ENCODE assay signal across 9 cellular contexts in the genomic region with DNA sequence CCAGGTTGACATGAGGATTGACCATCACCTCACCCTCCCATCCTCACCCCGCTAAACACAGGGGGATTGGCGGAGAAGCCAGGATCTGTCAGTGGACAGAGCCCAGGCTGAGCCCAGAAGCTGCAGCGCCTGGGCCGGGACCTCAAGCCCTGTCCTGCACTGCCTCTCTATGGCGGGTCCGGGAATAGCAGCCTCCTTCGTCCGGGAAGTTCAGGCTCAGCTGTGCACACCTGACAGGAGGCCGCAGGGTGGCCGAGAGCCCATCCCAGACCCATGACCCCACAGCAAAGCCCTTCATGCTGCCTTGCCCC.
DNase-seq lines count a peak whose midpoint lies in the region; ATAC-seq, FAIRE-seq and TF ChIP-seq lines count a peak whose summit lies in the region.
"Had no signal": no experiment of that assay in that cellular context is flagged by ENCODE, and none has a peak within 500 bp of the region (broad histone marks: within the 10 kb centered on the region; RNA-seq: fewer than 3 reads in every experiment).

No MANE protein-coding gene starts in this region.

- no peak overlapping the region for H3K4me3 ChIP-seq in H1 (ENCODE audit: extremely low read depth in 1 of 4, insufficient read depth in 2 of 4, low read depth in 3 of 4, low read length in 4 of 4)

- no peak overlapping the region for H3K14ac ChIP-seq in H1 (ENCODE audit: insufficient read length)

- H3K9me3 ChIP-seq in H1 (ENCODE audit: insufficient read depth in 2 of 2, low read depth in 1 of 2, low read length in 1 of 2) = 0 out of 4 replicates have a peak, but pooled peaks cover 0 to 2% of the 10 kb centered on the region in 2 experiments

- H3K4me1 Mint-ChIP-seq in T-helper 2 cell treated with Interferon-gamma antibody and Interleukin-4, amounts not matched to agents 5 μg/mL and 100 μg/mL, for 36 hours (ENCODE audit: low read depth) = no peaks in the 10 kb centered on the region
- H3K4me1 Mint-ChIP-seq in stimulated activated effector memory CD8-positive, alpha-beta T cell treated with anti-CD3 and anti-CD28 coated beads, Interleukin-12 subunit alpha, Interleukin-12 subunit beta, amount 100 ng/mL, for 72 hours = peaks cover 14% of the 10 kb centered on the region

- no peak overlapping the region for H4K91ac ChIP-seq in H1 (replicated peaks; ENCODE audit: insufficient read length, low read length)

- no peak overlapping the region for H3K56ac ChIP-seq in H1 (replicated peaks; ENCODE audit: insufficient read length, low read depth, low read length)

- H3K9ac ChIP-seq in H1 (replicated peaks in 1 of 4; ENCODE audit: extremely low read depth in 1 of 4, low read depth in 3 of 4, low read length in 3 of 4) = no peak overlapping the region

- no peaks in the 10 kb centered on the region for H3K9me3 Mint-ChIP-seq in T-helper 2 cell treated with Interferon-gamma antibody and Interleukin-4, amounts not matched to agents 5 μg/mL and 100 μg/mL, for 36 hours
- peaks cover 4% of the 10 kb centered on the region for H3K9me3 Mint-ChIP-seq in stimulated activated effector memory CD8-positive, alpha-beta T cell treated with anti-CD3 and anti-CD28 coated beads, Interleukin-12 subunit alpha, Interleukin-12 subunit beta, amount 100 ng/mL, for 72 hours

- POLR2A ChIA-PET in H1 (lab: Charles Lee; ENCODE audit: partially characterized antibody) = interaction anchor here (1.0 kb wide), 1 partner anchor 217 kb away, joined by 3 read pairs; no protein-coding TSS in a partner anchor

- H2BK15ac ChIP-seq in H1 (ENCODE audit: low read length) = no peak overlapping the region

- 24% methylated on average over 10 of the region's 10 CpGs; no CpG with 5 or more reads in 1 of the 2 experiments for WGBS in H1 (ENCODE audit: extremely low coverage in 1 of 2, insufficient coverage in 1 of 2, insufficient read length in 1 of 2, insufficient replicate concordance in 2 of 2, low coverage in 1 of 2, low lambda C conversion rate in 2 of 2, missing lambda C conversion rate in 1 of 2), 2 experiments

- H2BK12ac ChIP-seq in H1 (ENCODE audit: low read depth, low read length) = no peak overlapping the region

- H3K27ac ChIP-seq in H1 (ENCODE audit: low read depth, low read length) = no peak overlapping the region

- DNase-seq in DMS79 (lab: John Stamatoyannopoulos, UW) = peak; percentile 74
- DNase-seq in NCI-H1048 (lab: John Stamatoyannopoulos, UW) = peak; percentile 6
- DNase-seq in T-helper 2 cell treated with Interferon-gamma antibody and Interleukin-4, amounts not matched to agents 5 μg/mL and 100 μg/mL, for 36 hours (ENCODE audit: low spot score) = peak; percentile 20
- peak; percentile 64 to 98 for DNase-seq in H1 (ENCODE audit: low read depth in 1 of 2, low spot score in 2 of 2)
- peak; percentile 65 for DNase-seq in medulla oblongata (ENCODE audit: extremely low spot score)
- peak; percentile 38 to 81 for DNase-seq in stimulated activated effector memory CD8-positive, alpha-beta T cell treated with anti-CD3 and anti-CD28 coated beads, Interleukin-12 subunit alpha, Interleukin-12 subunit beta, amount 100 ng/mL, for 72 hours (ENCODE audit: low spot score in 2 of 2)
- no peak for DNase-seq in GOT3 (lab: John Stamatoyannopoulos, UW)

- peak; percentile 55 for FAIRE-seq in H1 (lab: Jason Lieb, UNC)
- FAIRE-seq: TTC549 had no signal

- no peaks in the 10 kb centered on the region for H3K36me3 ChIP-seq in H1 (ENCODE audit: control insufficient read depth in 2 of 4, insufficient read depth in 4 of 4, low read length in 3 of 4)

- no peak overlapping the region for H2BK20ac ChIP-seq in H1 (ENCODE audit: low read length)

- H4K20me1 ChIP-seq in H1 (replicated peaks in 1 of 2; ENCODE audit: control insufficient read depth in 1 of 2, insufficient read depth in 2 of 2, low read length in 2 of 2) = no peaks in the 10 kb centered on the region

- H3K79me1 ChIP-seq in H1 (ENCODE audit: low read depth, low read length) = no peaks in the 10 kb centered on the region

- H3K27ac Mint-ChIP-seq in T-helper 2 cell treated with Interferon-gamma antibody and Interleukin-4, amounts not matched to agents 5 μg/mL and 100 μg/mL, for 36 hours = no peak overlapping the region
- H3K27ac Mint-ChIP-seq in stimulated activated effector memory CD8-positive, alpha-beta T cell treated with anti-CD3 and anti-CD28 coated beads, Interleukin-12 subunit alpha, Interleukin-12 subunit beta, amount 100 ng/mL, for 72 hours = no peak overlapping the region

- peak; percentile 100 for TF ChIP-seq RAD21 in H1 (IDR thresholded peaks at IDR 0.05 in 1 of 2, conservative IDR thresholded peaks at IDR 0.05 in 1 of 2; ENCODE audit: low read depth in 2 of 2, low read length in 2 of 2)

- H3K27me3 Mint-ChIP-seq in T-helper 2 cell treated with Interferon-gamma antibody and Interleukin-4, amounts not matched to agents 5 μg/mL and 100 μg/mL, for 36 hours (ENCODE audit: low read depth) = peaks cover 8% of the 10 kb centered on the region

- H3K23ac ChIP-seq in H1 (ENCODE audit: insufficient read length) = no peak overlapping the region

- H2BK5ac ChIP-seq in H1 (ENCODE audit: low read depth, low read length) = no peak overlapping the region

- TF ChIP-seq POLR2A in H1 (IDR thresholded peaks at IDR 0.05; ENCODE audit: control extremely low read depth in 1 of 2, low read depth in 2 of 2, low read length in 2 of 2) = no peak

- CTCF ChIA-PET in H1 (lab: Charles Lee; ENCODE audit: partially characterized antibody) = interaction anchor here (0.6 to 5.2 kb wide), 76 partner anchors 9 to 970 kb away, joined by 3 to 51 read pairs (median 4); partner anchors contain the start of genes SOX1 and SPACA7

- TF ChIP-seq CTCF in H1 (IDR thresholded peaks at IDR 0.05; ENCODE audit: control extremely low read depth in 1 of 3, insufficient read depth in 1 of 3, low read depth in 1 of 3, low read length in 3 of 3) = peak in 2 of 3 experiments; percentile 94 to 99; a peak in 3 of 4 replicates

- H3K4me1 ChIP-seq in H1 (replicated peaks in 1 of 4; ENCODE audit: control insufficient read depth in 3 of 4, insufficient read depth in 4 of 4, low read length in 3 of 4) = peaks cover 0 to 4% (median 1%) of the 10 kb centered on the region in 4 experiments; a peak in 2 of 7 replicates

- H4K5ac ChIP-seq in H1 (ENCODE audit: insufficient read length, low read depth, low read length) = no peak overlapping the region

- H3K79me2 ChIP-seq in H1 (ENCODE audit: control insufficient read depth in 1 of 2, insufficient read depth in 2 of 2, low read length in 2 of 2) = no peaks in the 10 kb centered on the region

- H3K18ac ChIP-seq in H1 (ENCODE audit: extremely low read depth, low read length) = no peak overlapping the region

- no peak overlapping the region for H3K4me3 Mint-ChIP-seq in T-helper 2 cell treated with Interferon-gamma antibody and Interleukin-4, amounts not matched to agents 5 μg/mL and 100 μg/mL, for 36 hours
- H3K4me3 Mint-ChIP-seq in stimulated activated effector memory CD8-positive, alpha-beta T cell treated with anti-CD3 and anti-CD28 coated beads, Interleukin-12 subunit alpha, Interleukin-12 subunit beta, amount 100 ng/mL, for 72 hours = no peak overlapping the region

- H3K4ac ChIP-seq in H1 (replicated peaks; ENCODE audit: insufficient read length, low read depth, low read length) = no peak overlapping the region

- no peak overlapping the region for H2BK120ac ChIP-seq in H1 (replicated peaks; ENCODE audit: low read depth, low read length)

- H2AFZ ChIP-seq in H1 (ENCODE audit: low read length) = no peak overlapping the region

- H2AK5ac ChIP-seq in H1 (ENCODE audit: low read depth, low read length) = no peak overlapping the region

- no peaks in the 10 kb centered on the region for H3K23me2 ChIP-seq in H1 (ENCODE audit: low read depth, low read length)

- no peak overlapping the region for H3K4me2 ChIP-seq in H1 (ENCODE audit: insufficient read depth in 1 of 2, low read depth in 2 of 2, low read length in 2 of 2)

- H3K27me3 ChIP-seq in H1 (replicated peaks in 1 of 4; ENCODE audit: control insufficient read depth in 3 of 4, extremely low read depth in 1 of 4, insufficient read depth in 3 of 4, low read length in 3 of 4) = peaks cover 0 to 3% (median under 1%) of the 10 kb centered on the region in 4 experiments; a peak in 3 of 7 replicates

- H3K36me3 Mint-ChIP-seq in T-helper 2 cell treated with Interferon-gamma antibody and Interleukin-4, amounts not matched to agents 5 μg/mL and 100 μg/mL, for 36 hours (ENCODE audit: low read depth) = no peaks in the 10 kb centered on the region
- H3K36me3 Mint-ChIP-seq in stimulated activated effector memory CD8-positive, alpha-beta T cell treated with anti-CD3 and anti-CD28 coated beads, Interleukin-12 subunit alpha, Interleukin-12 subunit beta, amount 100 ng/mL, for 72 hours = no peaks in the 10 kb centered on the region

- no peak overlapping the region for H4K8ac ChIP-seq in H1 (ENCODE audit: extremely low read depth, insufficient read depth, low read length)

- no peak for TF ChIP-seq EP300 in H1 (IDR thresholded peaks at IDR 0.05; ENCODE audit: borderline replicate concordance in 1 of 2, low read depth in 2 of 2, low read length in 2 of 2)

- peak; percentile 83 for ATAC-seq in GM21619 (IDR thresholded peaks at IDR 0.05; ENCODE audit: unreplicated experiment)
- ATAC-seq in stimulated activated effector memory CD8-positive, alpha-beta T cell treated with anti-CD3 and anti-CD28 coated beads, Interleukin-12 subunit alpha, Interleukin-12 subunit beta, amount 100 ng/mL, for 72 hours = peak; percentile 51

TF ChIP-seq in H1, 55 proteins besides CTCF, POLR2A, EP300 and RAD21:
- TF ChIP-seq HDAC2 (IDR thresholded peaks at IDR 0.05; ENCODE audit: borderline replicate concordance in 1 of 2, low read depth in 2 of 2, low read length in 2 of 2) (0 out of 4 replicates have a peak, but pooled peaks of 1 of the 2 experiments have one; percentile 4), GABPA (IDR thresholded peaks at IDR 0.05; ENCODE audit: borderline replicate concordance, insufficient read depth, low read length) (peak; percentile 65; the same call in 1 of the 2 replicates), SIN3A (conservative IDR thresholded peaks at IDR 0.05 in 1 of 2, IDR thresholded peaks at IDR 0.05 in 1 of 2; ENCODE audit: low read depth in 1 of 2, low read length in 2 of 2) (peak in 1 of 2 experiments; percentile 88; a peak in 2 of 4 replicates), FOSL1 (IDR thresholded peaks at IDR 0.05; ENCODE audit: insufficient read depth, low read depth, low read length) (no peak)
